In the genomic region with DNA sequence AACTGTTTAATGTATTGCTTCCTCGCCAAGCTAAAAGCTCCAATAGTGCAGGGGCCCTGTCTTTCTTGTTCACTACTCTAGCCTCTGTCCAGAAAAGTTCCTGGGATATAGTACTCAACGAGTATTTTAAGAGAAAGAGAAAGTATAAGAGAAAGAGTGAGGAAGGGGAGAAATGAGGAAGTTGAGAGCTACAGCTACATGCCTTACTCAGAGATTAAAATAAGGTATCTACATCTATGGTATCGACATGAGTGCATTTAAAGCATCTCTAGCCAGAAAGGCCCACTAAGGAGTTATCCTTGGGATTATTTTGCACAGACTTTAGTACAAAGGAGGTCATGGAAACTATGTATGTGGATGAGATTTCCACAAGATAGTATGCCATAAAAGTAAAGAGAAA, we compare ENCODE assay signal across 11 cellular contexts. TPM values are rescaled to one million over a fixed set of nuclear protein-coding genes. Genes with fewer than 3 reads are reported as not detected.
DNase-seq lines count a peak whose midpoint lies in the region; ATAC-seq and TF ChIP-seq lines count a peak whose summit lies in the region.
"Had no signal": no experiment of that assay in that cellular context is flagged by ENCODE, and none has a peak within 500 bp of the region (broad histone marks: within the 10 kb centered on the region; RNA-seq: fewer than 3 reads in every experiment).

No MANE protein-coding gene starts in this region.

- H3K9me3 ChIP-seq in thyroid gland, result no peaks in the 10 kb centered on the region
- no peaks in the 10 kb centered on the region for H3K9me3 ChIP-seq in mesenchymal stem cell (ENCODE audit: control insufficient read depth, low read length)
- H3K9me3 ChIP-seq: ascending aorta had no signal

- CTCF ChIA-PET in WTC11 (lab: Charles Lee), result interaction anchor here (1.5 kb wide), 1 partner anchor 19 kb away, joined by 5 read pairs; no protein-coding TSS in a partner anchor

- DNase-seq in thyroid gland (no peak), brain microvascular endothelial cell (no peak), mesenchymal stem cell (no peak), WTC11 (ENCODE audit: low spot score) (no peak)
- DNase-seq: hippocampal formation had no signal

- TF ChIP-seq POLR2A in thyroid gland (IDR thresholded peaks at IDR 0.05), result no peak

- ATAC-seq in GM18499 (IDR thresholded peaks at IDR 0.05; ENCODE audit: insufficient read depth, unreplicated experiment) (peak; percentile 83), GM21529 (IDR thresholded peaks at IDR 0.05; ENCODE audit: unreplicated experiment) (peak; percentile 79), HG03457 (IDR thresholded peaks at IDR 0.05; ENCODE audit: unreplicated experiment) (peak; percentile 80), WTC11 (no peak)

- H3K36me3 ChIP-seq in thyroid gland, result peaks cover 0 to 3% of the 10 kb centered on the region in 2 donors
- peaks cover 2% of the 10 kb centered on the region for H3K36me3 ChIP-seq in brain microvascular endothelial cell (replicated peaks)
- H3K36me3 ChIP-seq in mesenchymal stem cell (ENCODE audit: control insufficient read depth in 1 of 2, insufficient read depth in 2 of 2, low read depth in 1 of 2, low read length in 2 of 2), result peaks cover 0 to 23% of the 10 kb centered on the region in 2 experiments

- no peak overlapping the region for H3K23ac ChIP-seq in mesenchymal stem cell (ENCODE audit: low read length in 2 of 2)

- in situ Hi-C loops in brain microvascular endothelial cell (cut with HindIII; ENCODE audit: low pct_ligation_motif_present, low sequenced_read_pairs), result no loop called here

- peaks cover 12% of the 10 kb centered on the region for H3K79me1 ChIP-seq in mesenchymal stem cell (replicated peaks; ENCODE audit: low read length, poor library complexity, severe bottlenecking)

- H3K4me3 Mint-ChIP-seq in dendritic cell treated with granulocyte-macrophage colony-stimulating factor and Interleukin-4, amounts not matched to agents 40 ng/mL and 50 ng/mL, for 4 days, result peak overlapping the region; percentile 7
- H3K4me3 Mint-ChIP-seq in WTC11, result no peak overlapping the region

- no peak overlapping the region for H4K91ac ChIP-seq in mesenchymal stem cell (ENCODE audit: low read length)

- H3K36me3 Mint-ChIP-seq in dendritic cell treated with granulocyte-macrophage colony-stimulating factor and Interleukin-4, amounts not matched to agents 40 ng/mL and 50 ng/mL, for 4 days (ENCODE audit: low read depth), result peaks cover 31% of the 10 kb centered on the region
- H3K36me3 Mint-ChIP-seq in WTC11, result 0 out of 2 replicates have a peak, but pooled peaks cover 5% of the 10 kb centered on the region

- H3K4me1 Mint-ChIP-seq in dendritic cell treated with granulocyte-macrophage colony-stimulating factor and Interleukin-4, amounts not matched to agents 40 ng/mL and 50 ng/mL, for 4 days (ENCODE audit: low read depth), result peaks cover 41% of the 10 kb centered on the region
- peaks cover 32% of the 10 kb centered on the region for H3K4me1 Mint-ChIP-seq in WTC11

- POLR2A ChIA-PET in WTC11 (lab: Charles Lee), result no interaction called here

- no peaks in the 10 kb centered on the region for H3K27me3 Mint-ChIP-seq in dendritic cell treated with granulocyte-macrophage colony-stimulating factor and Interleukin-4, amounts not matched to agents 40 ng/mL and 50 ng/mL, for 4 days
- H3K27me3 Mint-ChIP-seq in WTC11 (ENCODE audit: low read depth), result no peaks in the 10 kb centered on the region

- no peaks in the 10 kb centered on the region for H3K9me3 Mint-ChIP-seq in dendritic cell treated with granulocyte-macrophage colony-stimulating factor and Interleukin-4, amounts not matched to agents 40 ng/mL and 50 ng/mL, for 4 days
- no peaks in the 10 kb centered on the region for H3K9me3 Mint-ChIP-seq in WTC11

- no peak overlapping the region for H3K4me2 ChIP-seq in mesenchymal stem cell (ENCODE audit: low read length, poor library complexity, severe bottlenecking)
- H3K4me2 ChIP-seq: KMS-11 had no signal

- TF ChIP-seq CTCF in thyroid gland (IDR thresholded peaks at IDR 0.05) (no peak), brain microvascular endothelial cell (IDR thresholded peaks at IDR 0.05; ENCODE audit: low read depth, low read length, missing control alignments) (no peak), WTC11 (IDR thresholded peaks at IDR 0.05) (no peak)

- 86 to 87% methylated on average over 3 of the region's 3 CpGs for WGBS in thyroid gland, 2 donors
- WGBS in mesenchymal stem cell, result 98% methylated on average over 3 of the region's 3 CpGs

- H2BK5ac ChIP-seq in mesenchymal stem cell (ENCODE audit: low read depth, low read length, poor library complexity, severe bottlenecking), result no peak overlapping the region

- H2BK15ac ChIP-seq in mesenchymal stem cell (ENCODE audit: low read depth, poor library complexity, severe bottlenecking), result no peak overlapping the region

- peaks cover 8 to 12% of the 10 kb centered on the region in 2 donors for H3K4me1 ChIP-seq in thyroid gland
- H3K4me1 ChIP-seq in mesenchymal stem cell (ENCODE audit: control insufficient read depth, insufficient read depth, low read depth, low read length), result no peaks in the 10 kb centered on the region

- no peak overlapping the region for H3K9ac ChIP-seq in mesenchymal stem cell (ENCODE audit: low read length)
- H3K9ac ChIP-seq: KMS-11 had no signal

- no peak overlapping the region for H3K4ac ChIP-seq in mesenchymal stem cell (ENCODE audit: low read depth in 1 of 2, low read length in 2 of 2)

- no peak overlapping the region for H2AK5ac ChIP-seq in mesenchymal stem cell (ENCODE audit: low read length, severe bottlenecking)

- no peak overlapping the region for H2BK120ac ChIP-seq in mesenchymal stem cell (ENCODE audit: low read depth, low read length)

- no peak overlapping the region for H2AFZ ChIP-seq in mesenchymal stem cell (ENCODE audit: low read depth, low read length)

- intact Hi-C loops in dendritic cell treated with granulocyte-macrophage colony-stimulating factor and Interleukin-4, amounts not matched to agents 40 ng/mL and 50 ng/mL, for 4 days (cut with micrococcal nuclease), result no loop called here
- intact Hi-C loops in thyroid gland (cut with DNase I), result no loop called here

- no peak overlapping the region for H3K4me3 ChIP-seq in thyroid gland (replicated peaks in 1 of 3)
- H3K4me3 ChIP-seq in brain microvascular endothelial cell (ENCODE audit: low read depth, low read length), result no peak overlapping the region
- no peak overlapping the region for H3K4me3 ChIP-seq in mesenchymal stem cell (ENCODE audit: insufficient read depth in 1 of 2, low read depth in 1 of 2, low read length in 2 of 2)
- H3K4me3 ChIP-seq: ascending aorta had no signal

- no peak overlapping the region for H4K8ac ChIP-seq in mesenchymal stem cell (ENCODE audit: low read length)

- H3K27ac ChIP-seq in thyroid gland, result no peak overlapping the region
- no peak overlapping the region for H3K27ac ChIP-seq in brain microvascular endothelial cell
- H3K27ac ChIP-seq in mesenchymal stem cell (ENCODE audit: low read length, poor library complexity, severe bottlenecking), result no peak overlapping the region
- H3K27ac ChIP-seq: ascending aorta, KMS-11 had no signal

- H3K27me3 ChIP-seq in thyroid gland (no peaks in the 10 kb centered on the region), brain microvascular endothelial cell (replicated peaks) (no peaks in the 10 kb centered on the region), mesenchymal stem cell (ENCODE audit: control insufficient read depth in 1 of 2, insufficient read depth in 1 of 2, low read length in 2 of 2) (no peaks in the 10 kb centered on the region)
- H3K27me3 ChIP-seq: ascending aorta had no signal

- H2BK12ac ChIP-seq in mesenchymal stem cell (ENCODE audit: low read length in 2 of 2), result no peak overlapping the region

- peak overlapping the region; percentile 30 for H3K27ac Mint-ChIP-seq in dendritic cell treated with granulocyte-macrophage colony-stimulating factor and Interleukin-4, amounts not matched to agents 40 ng/mL and 50 ng/mL, for 4 days
- H3K27ac Mint-ChIP-seq in WTC11, result no peak overlapping the region

- no peak overlapping the region for H3K14ac ChIP-seq in mesenchymal stem cell (ENCODE audit: low read length in 2 of 2)

- no peak overlapping the region for H3K18ac ChIP-seq in mesenchymal stem cell (ENCODE audit: low read depth in 1 of 2, low read length in 2 of 2)

TF ChIP-seq in WTC11, 78 proteins besides CTCF, POLR2A, EP300 and RAD21 (continues in another document):
- TF ChIP-seq PRRX2 (CRISPR knock-in tag; IDR thresholded peaks at IDR 0.05) (no peak), TCF7 (CRISPR knock-in tag; IDR thresholded peaks at IDR 0.05; ENCODE audit: low read depth) (no peak), HMGA2 (CRISPR knock-in tag; IDR thresholded peaks at IDR 0.05) (no peak), NFE2L1 (CRISPR knock-in tag; IDR thresholded peaks at IDR 0.05) (no peak), GRHL2 (CRISPR knock-in tag; IDR thresholded peaks at IDR 0.05; ENCODE audit: insufficient replicate concordance, severe bottlenecking) (no peak), TEAD4 (CRISPR knock-in tag; IDR thresholded peaks at IDR 0.05) (no peak)
- TF ChIP-seq, protein P1, sequence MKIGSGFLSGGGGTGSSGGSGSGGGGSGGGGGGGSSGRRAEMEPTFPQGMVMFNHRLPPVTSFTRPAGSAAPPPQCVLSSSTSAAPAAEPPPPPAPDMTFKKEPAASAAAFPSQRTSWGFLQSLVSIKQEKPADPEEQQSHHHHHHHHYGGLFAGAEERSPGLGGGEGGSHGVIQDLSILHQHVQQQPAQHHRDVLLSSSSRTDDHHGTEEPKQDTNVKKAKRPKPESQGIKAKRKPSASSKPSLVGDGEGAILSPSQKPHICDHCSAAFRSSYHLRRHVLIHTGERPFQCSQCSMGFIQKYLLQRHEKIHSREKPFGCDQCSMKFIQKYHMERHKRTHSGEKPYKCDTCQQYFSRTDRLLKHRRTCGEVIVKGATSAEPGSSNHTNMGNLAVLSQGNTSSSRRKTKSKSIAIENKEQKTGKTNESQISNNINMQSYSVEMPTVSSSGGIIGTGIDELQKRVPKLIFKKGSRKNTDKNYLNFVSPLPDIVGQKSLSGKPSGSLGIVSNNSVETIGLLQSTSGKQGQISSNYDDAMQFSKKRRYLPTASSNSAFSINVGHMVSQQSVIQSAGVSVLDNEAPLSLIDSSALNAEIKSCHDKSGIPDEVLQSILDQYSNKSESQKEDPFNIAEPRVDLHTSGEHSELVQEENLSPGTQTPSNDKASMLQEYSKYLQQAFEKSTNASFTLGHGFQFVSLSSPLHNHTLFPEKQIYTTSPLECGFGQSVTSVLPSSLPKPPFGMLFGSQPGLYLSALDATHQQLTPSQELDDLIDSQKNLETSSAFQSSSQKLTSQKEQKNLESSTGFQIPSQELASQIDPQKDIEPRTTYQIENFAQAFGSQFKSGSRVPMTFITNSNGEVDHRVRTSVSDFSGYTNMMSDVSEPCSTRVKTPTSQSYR (CRISPR knock-in tag; IDR thresholded peaks at IDR 0.05), result no peak

RNA-seq across cellular contexts. Expression of a gene that starts 28.5 kb away (rescaled TPM):
- total RNA-seq in thyroid gland, result 100 to 1,000 TPM; 115 to 165 (median 131) TPM
- polyA plus RNA-seq in mesenchymal stem cell (2013, experiment 1 of 2), result 26.9 TPM
- polyA plus RNA-seq in mesenchymal stem cell (2013, experiment 2 of 2), result 25.1 TPM
- total RNA-seq in WTC11 (2021), result 41.5 to 54.3 TPM (median 45.3 TPM) in 3 replicates
